21 cellular contexts compared by ENCODE assay signal in the genomic region with DNA sequence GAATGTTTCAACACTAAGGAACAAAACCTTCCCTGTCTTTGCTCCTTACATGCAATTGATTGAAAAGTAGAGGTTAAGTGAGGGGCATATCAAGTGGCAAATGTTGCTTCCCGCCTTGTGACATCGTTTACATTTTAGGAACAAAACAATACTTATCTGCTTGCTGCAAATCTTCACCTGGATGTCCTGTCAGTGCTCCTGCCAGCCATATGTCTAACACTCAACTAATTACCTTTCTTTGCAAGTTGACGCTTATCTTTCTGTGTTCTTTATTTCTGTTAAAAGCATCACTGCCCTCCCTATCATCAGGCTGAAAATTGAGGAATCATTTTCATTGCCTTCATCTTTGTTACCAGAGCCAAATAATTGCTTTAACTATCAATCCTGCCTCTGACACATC.
"Had no signal": no experiment of that assay in that cellular context is flagged by ENCODE, and none has a peak within 500 bp of the region (broad histone marks: within the 10 kb centered on the region; RNA-seq: fewer than 3 reads in every experiment).

No MANE protein-coding gene starts in this region.

- DNase-seq: activated CD4-positive, alpha-beta memory T cell treated with anti-CD3 and anti-CD28 coated beads for 36 hours; activated CD4-positive, alpha-beta T cell treated with anti-CD3 and anti-CD28 coated beads for 36 hours; activated CD4-positive, alpha-beta T cell treated with anti-CD3 and anti-CD28 coated beads, Interleukin-2, amount 10 ng/mL, durations not matched to agents 24 days and 14 days; activated CD4-positive, CD25-positive, alpha-beta regulatory T cell; activated CD4-positive, CD25-positive, alpha-beta regulatory T cell treated with anti-CD3 and anti-CD28 coated beads, Interleukin-2, amount 50 U/mL, for 72 hours; activated CD8-positive, alpha-beta memory T cell treated with anti-CD3 and anti-CD28 coated beads, Interleukin-2, amount 10 ng/mL, durations not matched to agents 7 days and 5 days; activated CD8-positive, alpha-beta memory T cell treated with anti-CD3 and anti-CD28 coated beads, Interleukin-2, amount 50 U/mL, for 4 hours; activated CD8-positive, alpha-beta T cell treated with anti-CD3 and anti-CD28 coated beads, Interleukin-2, amount 10 ng/mL, durations not matched to agents 7 days and 5 days; activated effector memory CD4-positive, alpha-beta T cell treated with anti-CD3 and anti-CD28 coated beads, Interleukin-2, amount 50 U/mL, for 16 hours; activated naive CD4-positive, alpha-beta T cell; activated naive CD4-positive, alpha-beta T cell treated with anti-CD3 and anti-CD28 coated beads, Interleukin-2, amount 10 ng/mL, durations not matched to agents 7 days and 5 days; activated naive CD8-positive, alpha-beta T cell treated with anti-CD3 and anti-CD28 coated beads, Interleukin-2, amount 10 ng/mL, durations not matched to agents 7 days and 5 days; activated T-cell treated with anti-CD3 and anti-CD28 coated beads, Interleukin-2, amount 50 U/mL, for 1 hour; activated T-cell treated with anti-CD3 and anti-CD28 coated beads, Interleukin-2, amount 50 U/mL, for 48 hours; central memory CD4-positive, alpha-beta T cell; cerebellar nuclear complex; colonic mucosa; effector CD8-positive, alpha-beta T cell; esophagus squamous epithelium; foreskin melanocyte; heart right ventricle had no signal
